Comparison of ENCODE assay signal across 23 cellular contexts in the genomic region with DNA sequence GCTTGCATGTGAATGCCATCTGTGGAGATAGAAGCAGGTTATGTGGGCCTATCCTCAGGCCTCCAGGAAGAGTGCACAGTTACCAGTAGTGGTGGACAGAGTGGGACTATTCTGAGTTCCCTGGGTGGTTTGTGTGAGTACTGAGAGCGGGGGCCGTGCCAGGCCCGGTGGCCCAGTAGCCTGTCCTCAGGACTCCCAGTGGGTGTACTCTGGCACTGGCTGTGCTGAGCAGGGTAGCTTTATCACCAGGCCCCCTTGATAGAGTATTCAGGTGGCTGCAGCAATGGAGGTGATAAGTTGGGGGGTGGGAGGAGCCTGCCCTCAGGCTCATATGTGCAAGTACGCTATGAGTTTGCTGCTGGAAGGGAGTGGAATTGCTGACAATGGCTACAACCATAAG.
DNase-seq lines count a peak whose midpoint lies in the region; ATAC-seq, FAIRE-seq and TF ChIP-seq lines count a peak whose summit lies in the region.
"Had no signal": no experiment of that assay in that cellular context is flagged by ENCODE, and none has a peak within 500 bp of the region (broad histone marks: within the 10 kb centered on the region; RNA-seq: fewer than 3 reads in every experiment).

No MANE protein-coding gene starts in this region.

- no peak for ATAC-seq in IMR-90 (ENCODE audit: low read depth)
- ATAC-seq in upper lobe of right lung = peak; percentile 27
- ATAC-seq: CD8-positive, alpha-beta T cell had no signal

- H4K91ac ChIP-seq in IMR-90 (ENCODE audit: insufficient read depth, low read depth, low read length) (no peak overlapping the region), H1 (replicated peaks; ENCODE audit: insufficient read length, low read length) (no peak overlapping the region), mesenchymal stem cell (ENCODE audit: low read length) (no peak overlapping the region)

- WGBS in IMR-90 (ENCODE audit: extremely low coverage in 2 of 2, insufficient read length in 1 of 2), 2 experiments = no CpG with 5 or more reads among the region's 4 CpGs
- WGBS in H1 (ENCODE audit: extremely low coverage in 1 of 2, insufficient coverage in 1 of 2, insufficient read length in 1 of 2, insufficient replicate concordance in 2 of 2, low coverage in 1 of 2, low lambda C conversion rate in 2 of 2, missing lambda C conversion rate in 1 of 2), 2 experiments = 100% methylated on average over 4 of the region's 4 CpGs; no CpG with 5 or more reads in 1 of the 2 experiments
- WGBS in mesenchymal stem cell = 90% methylated on average over 4 of the region's 4 CpGs
- WGBS in GM23248 (ENCODE audit: low coverage in 1 of 2, low lambda C conversion rate in 2 of 2, missing lambda C conversion rate in 2 of 2), 2 experiments = 58 to 66% methylated on average over 4 of the region's 4 CpGs

- H3K9me3 ChIP-seq in IMR-90 (ENCODE audit: control insufficient read depth, insufficient read depth, low read length) = no peaks in the 10 kb centered on the region; the same call in 1 of the 2 replicates
- no peaks in the 10 kb centered on the region; a peak in 1 of 4 replicates for H3K9me3 ChIP-seq in H1 (ENCODE audit: insufficient read depth in 2 of 2, low read depth in 1 of 2, low read length in 1 of 2)
- H3K9me3 ChIP-seq in upper lobe of right lung = no peaks in the 10 kb centered on the region
- H3K9me3 ChIP-seq in mesenchymal stem cell (ENCODE audit: control insufficient read depth, low read length) = peaks cover 14% of the 10 kb centered on the region
- H3K9me3 ChIP-seq in GM23248 (ENCODE audit: low read depth) = peaks cover 5% of the 10 kb centered on the region
- H3K9me3 ChIP-seq: BE2C, BLaER1, Caco-2 had no signal

- intact Hi-C loops in IMR-90 (cut with micrococcal nuclease) (no loop called here), upper lobe of right lung (cut with DNase I) (no loop called here)

- H3K9me1 ChIP-seq in IMR-90 (ENCODE audit: insufficient read depth, low read length) = no peaks in the 10 kb centered on the region

- H2BK5ac ChIP-seq in IMR-90 (ENCODE audit: low read depth, low read length, poor library complexity, severe bottlenecking) (no peak overlapping the region), H1 (ENCODE audit: low read depth, low read length) (no peak overlapping the region), mesenchymal stem cell (ENCODE audit: low read depth, low read length, poor library complexity, severe bottlenecking) (no peak overlapping the region)

- no TSS peak for BruUV-seq in IMR-90 (replicated peaks; lab: Mats Ljungman, UMichigan)

- H2BK20ac ChIP-seq in IMR-90 (ENCODE audit: low read depth, low read length) (no peak overlapping the region), H1 (ENCODE audit: low read length) (no peak overlapping the region)

- no peak for TF ChIP-seq EP300 in H1 (IDR thresholded peaks at IDR 0.05; ENCODE audit: borderline replicate concordance in 1 of 2, low read depth in 2 of 2, low read length in 2 of 2)

- dilution Hi-C loops in IMR-90 (cut with HindIII; ENCODE audit: low sequenced_read_pairs, unreplicated experiment) = no loop called here

- H3F3A ChIP-seq in GM23248 (ENCODE audit: insufficient read depth) = no peaks in the 10 kb centered on the region

- TF ChIP-seq POLR2A in IMR-90 (IDR thresholded peaks at IDR 0.05; ENCODE audit: low read depth, low read length) (no peak), H1 (IDR thresholded peaks at IDR 0.05; ENCODE audit: control extremely low read depth in 1 of 2, low read depth in 2 of 2, low read length in 2 of 2) (no peak)

- H3K4me1 ChIP-seq in IMR-90 (ENCODE audit: control insufficient read depth, insufficient read depth, low read length) (no peaks in the 10 kb centered on the region), H1 (replicated peaks in 1 of 4; ENCODE audit: control insufficient read depth in 3 of 4, insufficient read depth in 4 of 4, low read length in 3 of 4) (peaks cover 0 to 5% (median 0%) of the 10 kb centered on the region in 4 experiments; a peak in 2 of 7 replicates), upper lobe of right lung (no peaks in the 10 kb centered on the region), mesenchymal stem cell (ENCODE audit: control insufficient read depth, insufficient read depth, low read depth, low read length) (no peaks in the 10 kb centered on the region), GM23248 (ENCODE audit: insufficient read depth) (no peaks in the 10 kb centered on the region)
- H3K4me1 ChIP-seq: BE2C, BLaER1, Caco-2 had no signal

- H4K20me1 ChIP-seq in IMR-90 (ENCODE audit: insufficient read depth, low read length) = no peaks in the 10 kb centered on the region; the same call in 1 of the 2 replicates
- no peaks in the 10 kb centered on the region for H4K20me1 ChIP-seq in H1 (replicated peaks in 1 of 2; ENCODE audit: control insufficient read depth in 1 of 2, insufficient read depth in 2 of 2, low read length in 2 of 2)
- no peaks in the 10 kb centered on the region for H4K20me1 ChIP-seq in GM23248 (ENCODE audit: insufficient read depth)
- H4K20me1 ChIP-seq: BLaER1 had no signal

- H3K4me2 ChIP-seq in IMR-90 (ENCODE audit: low read depth, low read length) (no peak overlapping the region), H1 (ENCODE audit: insufficient read depth in 1 of 2, low read depth in 2 of 2, low read length in 2 of 2) (no peak overlapping the region), mesenchymal stem cell (ENCODE audit: low read length, poor library complexity, severe bottlenecking) (no peak overlapping the region), GM23248 (ENCODE audit: unreplicated experiment) (no peak overlapping the region)
- H3K4me2 ChIP-seq: BLaER1 had no signal

- no peaks in the 10 kb centered on the region for H3K23me2 ChIP-seq in H1 (ENCODE audit: low read depth, low read length)

- POLR2A ChIA-PET in IMR-90 (lab: Charles Lee; ENCODE audit: unreplicated experiment) (no interaction called here), H1 (lab: Charles Lee; ENCODE audit: partially characterized antibody) (no interaction called here)

- H4K8ac ChIP-seq in IMR-90 (ENCODE audit: low read depth in 2 of 2, low read length in 2 of 2) = no peak overlapping the region
- H4K8ac ChIP-seq in H1 (ENCODE audit: extremely low read depth, insufficient read depth, low read length) = no peak overlapping the region
- H4K8ac ChIP-seq in mesenchymal stem cell (ENCODE audit: low read length) = no peak overlapping the region

- no peaks in the 10 kb centered on the region for H3K9me2 ChIP-seq in GM23248 (ENCODE audit: insufficient read depth)

- TF ChIP-seq RAD21 in IMR-90 (IDR thresholded peaks at IDR 0.05; ENCODE audit: low read length) (no peak), H1 (IDR thresholded peaks at IDR 0.05 in 1 of 2, conservative IDR thresholded peaks at IDR 0.05 in 1 of 2; ENCODE audit: low read depth in 2 of 2, low read length in 2 of 2) (no peak)

- H3K4ac ChIP-seq in IMR-90 (ENCODE audit: low read depth, low read length) (no peak overlapping the region), H1 (replicated peaks; ENCODE audit: insufficient read length, low read depth, low read length) (no peak overlapping the region), mesenchymal stem cell (ENCODE audit: low read depth in 1 of 2, low read length in 2 of 2) (no peak overlapping the region)

- H3K9ac ChIP-seq in IMR-90 (ENCODE audit: low read depth, low read length) (no peak overlapping the region), H1 (replicated peaks in 1 of 4; ENCODE audit: extremely low read depth in 1 of 4, low read depth in 3 of 4, low read length in 3 of 4) (no peak overlapping the region), mesenchymal stem cell (ENCODE audit: low read length) (no peak overlapping the region), GM23248 (no peak overlapping the region)
- H3K9ac ChIP-seq: BLaER1 had no signal

- H3K79me2 ChIP-seq in H1 (ENCODE audit: control insufficient read depth in 1 of 2, insufficient read depth in 2 of 2, low read length in 2 of 2) = no peaks in the 10 kb centered on the region
- H3K79me2 ChIP-seq in GM23248 (ENCODE audit: insufficient read depth) = no peaks in the 10 kb centered on the region

- H3K27me3 ChIP-seq in IMR-90 (ENCODE audit: control insufficient read depth, insufficient read depth, low read length) (no peaks in the 10 kb centered on the region), H1 (replicated peaks in 1 of 4; ENCODE audit: control insufficient read depth in 3 of 4, extremely low read depth in 1 of 4, insufficient read depth in 3 of 4, low read length in 3 of 4) (no peaks in the 10 kb centered on the region), upper lobe of right lung (no peaks in the 10 kb centered on the region), mesenchymal stem cell (ENCODE audit: control insufficient read depth in 1 of 2, insufficient read depth in 1 of 2, low read length in 2 of 2) (no peaks in the 10 kb centered on the region), GM23248 (replicated peaks; ENCODE audit: insufficient read depth) (no peaks in the 10 kb centered on the region)
- H3K27me3 ChIP-seq: BE2C, BLaER1 had no signal

- H3K79me1 ChIP-seq in IMR-90 (ENCODE audit: low read depth in 1 of 2, low read length in 2 of 2) (no peaks in the 10 kb centered on the region), H1 (ENCODE audit: low read depth, low read length) (no peaks in the 10 kb centered on the region), mesenchymal stem cell (replicated peaks; ENCODE audit: low read length, poor library complexity, severe bottlenecking) (no peaks in the 10 kb centered on the region)

- no peak overlapping the region; the same call in 1 of the 2 replicates for H2AK5ac ChIP-seq in IMR-90 (ENCODE audit: low read depth, low read length)
- H2AK5ac ChIP-seq in H1 (ENCODE audit: low read depth, low read length) = no peak overlapping the region
- no peak overlapping the region for H2AK5ac ChIP-seq in mesenchymal stem cell (ENCODE audit: low read length, severe bottlenecking)

- H3K23ac ChIP-seq in IMR-90 (ENCODE audit: low read depth, low read length) = no peak overlapping the region
- no peak overlapping the region for H3K23ac ChIP-seq in H1 (ENCODE audit: insufficient read length)
- no peak overlapping the region for H3K23ac ChIP-seq in mesenchymal stem cell (ENCODE audit: low read length in 2 of 2)

- CTCF ChIA-PET in IMR-90 (lab: Yijun Ruan, JAX) = no interaction called here
- CTCF ChIA-PET in H1 (lab: Charles Lee; ENCODE audit: partially characterized antibody) = interaction anchor here (0.6 to 2.6 kb wide), 3 partner anchors 19 to 772 kb away, joined by 3 to 6 read pairs (median 3); no protein-coding TSS in a partner anchor

- H2BK15ac ChIP-seq in IMR-90 (ENCODE audit: low read depth, low read length) = no peak overlapping the region
- no peak overlapping the region for H2BK15ac ChIP-seq in H1 (ENCODE audit: low read length)
- H2BK15ac ChIP-seq in mesenchymal stem cell (ENCODE audit: low read depth, poor library complexity, severe bottlenecking) = no peak overlapping the region

- in situ Hi-C loops in IMR-90 (cut with MboI; ENCODE audit: low sequenced_read_pairs) (no loop called here), GM23248 (cut with MboI) (no loop called here)

- H3K27ac ChIP-seq in IMR-90 (ENCODE audit: insufficient read depth, low read length) (no peak overlapping the region), H1 (ENCODE audit: low read depth, low read length) (no peak overlapping the region), upper lobe of right lung (no peak overlapping the region), mesenchymal stem cell (ENCODE audit: low read length, poor library complexity, severe bottlenecking) (no peak overlapping the region), GM23248 (no peak overlapping the region)
- H3K27ac ChIP-seq: BLaER1 had no signal

- no peak for TF ChIP-seq CTCF in IMR-90 (conservative IDR thresholded peaks at IDR 0.05; ENCODE audit: low read depth, low read length)
- TF ChIP-seq CTCF in H1 (IDR thresholded peaks at IDR 0.05; ENCODE audit: control extremely low read depth in 1 of 3, insufficient read depth in 1 of 3, low read depth in 1 of 3, low read length in 3 of 3) = no peak
- no peak for TF ChIP-seq CTCF in upper lobe of right lung (IDR thresholded peaks at IDR 0.05)

- H2AK9ac ChIP-seq in IMR-90 (replicated peaks; ENCODE audit: low read depth, low read length, poor library complexity) = no peak overlapping the region

- H3K18ac ChIP-seq in IMR-90 (ENCODE audit: low read depth, low read length) (no peak overlapping the region), H1 (ENCODE audit: extremely low read depth, low read length) (no peak overlapping the region), mesenchymal stem cell (ENCODE audit: low read depth in 1 of 2, low read length in 2 of 2) (no peak overlapping the region)

- DNase-seq in IMR-90 = no peak
- DNase-seq in H1 (ENCODE audit: low read depth in 1 of 2, low spot score in 2 of 2) = no peak
- DNase-seq in upper lobe of right lung = no peak
- no peak for DNase-seq in mesenchymal stem cell
- no peak for DNase-seq in activated CD4-positive, alpha-beta T cell treated with anti-CD3 and anti-CD28 coated beads, Interleukin-2, amount 50 U/mL, for 48 hours
- DNase-seq in GM23248 = no peak
- no peak for DNase-seq in NK-92 treated with Interleukin-12 subunit alpha and Interleukin-12 subunit beta, amount 100 ng/mL, for 24 hours (lab: John Stamatoyannopoulos, UW)
- DNase-seq: 8988T; ACHN; BE2C; C1 segment of cervical spinal cord; Caco-2; Calu3; CD4-positive, alpha-beta T cell; CD8-positive, alpha-beta T cell; DMS79 treated with DMSO at 0.1 percent for 48 hours; GF-D8 had no signal

- H3K14ac ChIP-seq in IMR-90 (replicated peaks; ENCODE audit: low read depth, low read length) (no peak overlapping the region), H1 (ENCODE audit: insufficient read length) (no peak overlapping the region), mesenchymal stem cell (ENCODE audit: low read length in 2 of 2) (no peak overlapping the region)

- no peak for FAIRE-seq in H1 (lab: Jason Lieb, UNC)
- FAIRE-seq: A204.1, D721Med, G401.6, GM12891, GM19239 had no signal

- H2BK120ac ChIP-seq in IMR-90 (ENCODE audit: low read depth, low read length) (no peak overlapping the region), H1 (replicated peaks; ENCODE audit: low read depth, low read length) (no peak overlapping the region), mesenchymal stem cell (ENCODE audit: low read depth, low read length) (no peak overlapping the region)

- H3K56ac ChIP-seq in IMR-90 (ENCODE audit: extremely low read depth, insufficient read depth, low read length) (0 out of 2 replicates have a peak overlapping the region, but pooled peaks have one; percentile 6), H1 (replicated peaks; ENCODE audit: insufficient read length, low read depth, low read length) (no peak overlapping the region)

- H3K36me3 ChIP-seq in IMR-90 (ENCODE audit: control insufficient read depth, insufficient read depth, low read length) = no peaks in the 10 kb centered on the region
- H3K36me3 ChIP-seq in H1 (ENCODE audit: control insufficient read depth in 2 of 4, insufficient read depth in 4 of 4, low read length in 3 of 4) = no peaks in the 10 kb centered on the region
- H3K36me3 ChIP-seq in upper lobe of right lung = no peaks in the 10 kb centered on the region
- H3K36me3 ChIP-seq in mesenchymal stem cell (ENCODE audit: control insufficient read depth in 1 of 2, insufficient read depth in 2 of 2, low read depth in 1 of 2, low read length in 2 of 2) = no peaks in the 10 kb centered on the region
- H3K36me3 ChIP-seq in GM23248 (ENCODE audit: low read depth) = no peaks in the 10 kb centered on the region
- H3K36me3 ChIP-seq: BE2C, BLaER1 had no signal

- H3K4me3 ChIP-seq in IMR-90 (ENCODE audit: insufficient read depth, low read depth, low read length) (no peak overlapping the region), H1 (ENCODE audit: extremely low read depth in 1 of 4, insufficient read depth in 2 of 4, low read depth in 3 of 4, low read length in 4 of 4) (no peak overlapping the region), upper lobe of right lung (no peak overlapping the region), mesenchymal stem cell (ENCODE audit: insufficient read depth in 1 of 2, low read depth in 1 of 2, low read length in 2 of 2) (no peak overlapping the region), GM23248 (no peak overlapping the region)
- H3K4me3 ChIP-seq: BLaER1 had no signal

- H4K5ac ChIP-seq in IMR-90 (ENCODE audit: low read depth, low read length) (no peak overlapping the region), H1 (ENCODE audit: insufficient read length, low read depth, low read length) (no peak overlapping the region)

- peak overlapping the region; percentile 69 for H2AFZ ChIP-seq in IMR-90 (replicated peaks; ENCODE audit: low read length, poor library complexity)
- peak overlapping the region; percentile 91; the same call in 1 of the 2 replicates for H2AFZ ChIP-seq in H1 (ENCODE audit: low read length)
- H2AFZ ChIP-seq in mesenchymal stem cell (ENCODE audit: low read depth, low read length) = no peak overlapping the region
- no peak overlapping the region for H2AFZ ChIP-seq in GM23248

- H2BK12ac ChIP-seq in H1 (ENCODE audit: low read depth, low read length) = no peak overlapping the region
- no peak overlapping the region for H2BK12ac ChIP-seq in mesenchymal stem cell (ENCODE audit: low read length in 2 of 2)

Comparison
In these comparisons a context has a peak if more than half of its experiments do, and no peak if none do; other contexts are left out.
1. H2AFZ ChIP-seq: peak in IMR-90 (single experiment) and H1 (single experiment); none in mesenchymal stem cell (single experiment) and GM23248 (single experiment).